ENCODE assay signal across 1 cellular context in the genomic region with DNA sequence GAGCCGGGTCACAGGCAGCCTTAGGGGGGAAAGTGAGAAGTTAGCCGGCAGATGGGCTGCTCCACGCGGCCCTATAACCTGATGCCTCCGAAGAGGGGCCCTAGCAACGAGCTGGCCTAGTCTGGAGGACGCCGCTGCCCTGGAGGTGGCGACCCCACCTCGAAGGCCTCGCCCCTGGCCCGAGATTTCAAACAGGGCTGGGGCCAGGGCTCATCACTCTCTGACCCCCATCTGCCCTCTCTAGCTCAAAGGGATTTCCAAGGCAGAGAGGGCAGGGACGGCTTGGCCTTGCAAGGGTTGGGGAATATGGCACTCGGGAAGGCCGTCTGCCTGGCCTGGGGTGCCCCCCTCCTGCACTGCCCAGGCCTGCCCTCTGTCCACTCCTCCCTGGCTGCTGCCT.
TF ChIP-seq lines count a peak whose summit lies in the region.

No MANE protein-coding gene starts in this region.

TF ChIP-seq in HEK293, 187 proteins besides CTCF, POLR2A, EP300 and RAD21:
- TF ChIP-seq GLIS2 (tag by site-specific recombination; IDR thresholded peaks at IDR 0.05) (0 out of 2 replicates have a peak, but pooled peaks have one; percentile 15), ZFP3 (tag by site-specific recombination; IDR thresholded peaks at IDR 0.05; ENCODE audit: low read depth) (no peak), KLF10 (tag by site-specific recombination; IDR thresholded peaks at IDR 0.05) (no peak)
TF ChIP-seq in HEK293: peak in this region for 1.
